ENCODE assay signal across 8 cellular contexts in the genomic region with DNA sequence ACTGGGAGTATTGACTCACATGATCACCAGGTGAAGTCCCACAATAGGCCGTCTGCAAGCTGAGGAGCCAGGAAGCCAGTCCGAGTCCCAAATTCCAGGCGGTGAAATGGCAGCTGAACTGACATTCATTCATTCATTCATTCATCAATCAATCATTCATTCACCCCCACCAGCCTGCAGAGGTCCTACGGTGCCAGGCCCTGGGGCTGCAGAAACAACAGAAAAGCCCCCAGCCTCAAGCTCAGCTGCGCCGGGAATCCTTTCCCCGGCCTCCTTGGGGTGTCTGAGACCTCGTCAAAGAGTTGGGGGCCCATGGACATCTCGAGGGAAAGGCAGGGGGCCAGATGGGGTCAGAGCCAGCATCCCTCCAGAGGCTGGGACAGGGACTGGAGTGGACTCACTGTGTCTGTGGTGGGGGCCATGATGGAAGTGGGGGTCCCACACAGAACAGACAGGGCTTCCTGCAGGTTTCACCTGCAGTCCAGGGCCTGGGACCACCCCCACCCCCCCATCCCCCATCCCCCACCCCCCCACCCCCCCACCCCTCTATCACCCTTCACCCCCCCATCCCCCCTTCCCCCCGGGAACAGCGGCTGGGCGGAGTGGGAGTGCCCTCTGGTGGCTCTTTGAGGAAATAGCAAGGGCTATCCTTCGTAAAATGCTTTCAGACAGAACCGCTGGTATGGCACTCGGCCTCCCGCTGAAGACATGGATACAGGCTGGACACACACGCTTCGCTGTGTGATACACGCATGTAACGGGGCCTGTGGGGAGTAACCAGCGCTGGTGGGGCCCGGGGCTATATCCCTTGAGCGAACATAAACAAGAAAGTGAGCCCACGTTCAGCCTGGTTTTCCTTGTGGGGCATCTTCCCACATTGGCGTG. TPM values are rescaled to one million over a fixed set of nuclear protein-coding genes. Genes with fewer than 3 reads are reported as not detected.
DNase-seq lines count a peak whose midpoint lies in the region; ATAC-seq and TF ChIP-seq lines count a peak whose summit lies in the region.

No MANE protein-coding gene starts in this region.

- peaks cover 15% of the 10 kb centered on the region for H3K27me3 Mint-ChIP-seq in GM23338 (ENCODE audit: insufficient read depth, low read depth, poor library complexity)
- peaks cover 5% of the 10 kb centered on the region for H3K27me3 Mint-ChIP-seq in activated naive CD8-positive, alpha-beta T cell treated with anti-CD3 and anti-CD28 coated beads, Interleukin-2, amount 50 U/mL, for 24 hours

- WGBS in heart right ventricle, 2 donors: 30 to 31% methylated on average over 22 to 24 of the region's 25 CpGs

- H3K9me2 ChIP-seq in GM23338 (ENCODE audit: insufficient read depth): no peaks in the 10 kb centered on the region

- H3F3A ChIP-seq in GM23338 (replicated peaks; ENCODE audit: low read depth): no peaks in the 10 kb centered on the region; the same call in 1 of the 2 replicates

- H3K27ac Mint-ChIP-seq in GM23338: no peak overlapping the region
- H3K27ac Mint-ChIP-seq in activated naive CD8-positive, alpha-beta T cell treated with anti-CD3 and anti-CD28 coated beads, Interleukin-2, amount 50 U/mL, for 24 hours: no peak overlapping the region

- H3K36me3 ChIP-seq in GM23338 (ENCODE audit: insufficient read depth) (no peaks in the 10 kb centered on the region), RWPE2 (ENCODE audit: low read depth) (no peaks in the 10 kb centered on the region), heart right ventricle (no peaks in the 10 kb centered on the region)

- no peaks in the 10 kb centered on the region for H3K4me1 ChIP-seq in GM23338 (ENCODE audit: insufficient read depth)
- H3K4me1 ChIP-seq in RWPE2 (ENCODE audit: insufficient read depth, poor library complexity, severe bottlenecking): peaks cover 4% of the 10 kb centered on the region
- peaks cover 0 to 16% (median 8%) of the 10 kb centered on the region in 9 donors for H3K4me1 ChIP-seq in heart right ventricle

- H3K36me3 Mint-ChIP-seq in GM23338 (ENCODE audit: low read depth): peaks cover 3% of the 10 kb centered on the region; the same call in 1 of the 3 replicates
- no peaks in the 10 kb centered on the region for H3K36me3 Mint-ChIP-seq in activated naive CD8-positive, alpha-beta T cell treated with anti-CD3 and anti-CD28 coated beads, Interleukin-2, amount 50 U/mL, for 24 hours (ENCODE audit: low read depth)

- TF ChIP-seq CTCF in GM23338 (conservative IDR thresholded peaks at IDR 0.05; ENCODE audit: low read depth in 2 of 2): peak; percentile 50 to 81
- TF ChIP-seq CTCF in RWPE2 (IDR thresholded peaks at IDR 0.05; ENCODE audit: poor library complexity, severe bottlenecking): peak; percentile 59
- peak; percentile 49 to 72 (median 63) for TF ChIP-seq CTCF in heart right ventricle (IDR thresholded peaks at IDR 0.05)

- ATAC-seq in GM23338 (peak; percentile 57), RWPE2 (ENCODE audit: low read depth) (peak; percentile 42; the same call in 2 of the 3 replicates), heart right ventricle (peak; percentile 18 to 62 (median 42)), sciatic nerve (peak; percentile 74), GM21381 (IDR thresholded peaks at IDR 0.05; ENCODE audit: unreplicated experiment) (no peak), HG02623 (IDR thresholded peaks at IDR 0.05; ENCODE audit: unreplicated experiment) (no peak)
- no peak for ATAC-seq in activated naive CD8-positive, alpha-beta T cell treated with anti-CD3 and anti-CD28 coated beads, Interleukin-2, amount 50 U/mL, for 24 hours

- peaks cover 3% of the 10 kb centered on the region; the same call in 1 of the 3 replicates for H3K9me3 Mint-ChIP-seq in GM23338
- H3K9me3 Mint-ChIP-seq in activated naive CD8-positive, alpha-beta T cell treated with anti-CD3 and anti-CD28 coated beads, Interleukin-2, amount 50 U/mL, for 24 hours: no peaks in the 10 kb centered on the region

- 0 out of 2 replicates have a peak, but pooled peaks cover 3% of the 10 kb centered on the region for H4K20me1 ChIP-seq in GM23338 (replicated peaks; ENCODE audit: insufficient read depth)

- H2AFZ ChIP-seq in GM23338: no peak overlapping the region

- H3K4me3 ChIP-seq in GM23338 (peak overlapping the region; percentile 34; the same call in 1 of the 2 replicates), RWPE2 (ENCODE audit: severe bottlenecking) (peak overlapping the region; percentile 14), heart right ventricle (peak overlapping the region in 6 of 10 donors; percentile 14 to 38 (median 34))

- peaks cover 7% of the 10 kb centered on the region for H3K4me1 Mint-ChIP-seq in GM23338
- H3K4me1 Mint-ChIP-seq in activated naive CD8-positive, alpha-beta T cell treated with anti-CD3 and anti-CD28 coated beads, Interleukin-2, amount 50 U/mL, for 24 hours: peaks cover 14% of the 10 kb centered on the region

- H3K9me3 ChIP-seq in RWPE2 (ENCODE audit: severe bottlenecking): no peaks in the 10 kb centered on the region
- H3K9me3 ChIP-seq in heart right ventricle: no peaks in the 10 kb centered on the region

- H3K4me2 ChIP-seq in GM23338: peak overlapping the region; percentile 73

- intact Hi-C loops in heart right ventricle (cut with DNase I): loop anchor here in 7 of 10 donors (2.0 to 10.0 kb wide), 3 partner anchors 114 to 119 kb away; no protein-coding TSS in a partner anchor
- intact Hi-C loops in sciatic nerve (cut with DNase I): no loop called here

- DNase-seq in Ammon's horn (ENCODE audit: low spot score) (peak; percentile 62), GM23338 (ENCODE audit: low spot score) (peak; percentile 74), RWPE2 (ENCODE audit: low spot score) (no peak), heart right ventricle (peak; percentile 34 to 36), sciatic nerve (ENCODE audit: low spot score) (no peak)
- DNase-seq in activated naive CD8-positive, alpha-beta T cell treated with anti-CD3 and anti-CD28 coated beads, Interleukin-2, amount 50 U/mL, for 24 hours: peak; percentile 56

- H3K4me3 Mint-ChIP-seq in GM23338: no peak overlapping the region
- H3K4me3 Mint-ChIP-seq in activated naive CD8-positive, alpha-beta T cell treated with anti-CD3 and anti-CD28 coated beads, Interleukin-2, amount 50 U/mL, for 24 hours: no peak overlapping the region

- H3K27me3 ChIP-seq in GM23338 (ENCODE audit: insufficient read depth) (no peaks in the 10 kb centered on the region), RWPE2 (ENCODE audit: insufficient read depth, poor library complexity, severe bottlenecking) (no peaks in the 10 kb centered on the region), heart right ventricle (peaks cover 0 to 20% (median 15%) of the 10 kb centered on the region in 7 donors)

- no peaks in the 10 kb centered on the region for H3K79me2 ChIP-seq in GM23338 (replicated peaks; ENCODE audit: insufficient read depth)

- H3K27ac ChIP-seq in GM23338 (ENCODE audit: low read depth) (no peak overlapping the region), RWPE2 (ENCODE audit: poor library complexity, severe bottlenecking) (no peak overlapping the region), heart right ventricle (no peak overlapping the region)

TF ChIP-seq in GM23338, 12 proteins besides CTCF, POLR2A, EP300 and RAD21:
- no peak for TF ChIP-seq ZNF331 (CRISPR knock-in tag; IDR thresholded peaks at IDR 0.05; ENCODE audit: low read depth)
- TF ChIP-seq, protein P1, sequence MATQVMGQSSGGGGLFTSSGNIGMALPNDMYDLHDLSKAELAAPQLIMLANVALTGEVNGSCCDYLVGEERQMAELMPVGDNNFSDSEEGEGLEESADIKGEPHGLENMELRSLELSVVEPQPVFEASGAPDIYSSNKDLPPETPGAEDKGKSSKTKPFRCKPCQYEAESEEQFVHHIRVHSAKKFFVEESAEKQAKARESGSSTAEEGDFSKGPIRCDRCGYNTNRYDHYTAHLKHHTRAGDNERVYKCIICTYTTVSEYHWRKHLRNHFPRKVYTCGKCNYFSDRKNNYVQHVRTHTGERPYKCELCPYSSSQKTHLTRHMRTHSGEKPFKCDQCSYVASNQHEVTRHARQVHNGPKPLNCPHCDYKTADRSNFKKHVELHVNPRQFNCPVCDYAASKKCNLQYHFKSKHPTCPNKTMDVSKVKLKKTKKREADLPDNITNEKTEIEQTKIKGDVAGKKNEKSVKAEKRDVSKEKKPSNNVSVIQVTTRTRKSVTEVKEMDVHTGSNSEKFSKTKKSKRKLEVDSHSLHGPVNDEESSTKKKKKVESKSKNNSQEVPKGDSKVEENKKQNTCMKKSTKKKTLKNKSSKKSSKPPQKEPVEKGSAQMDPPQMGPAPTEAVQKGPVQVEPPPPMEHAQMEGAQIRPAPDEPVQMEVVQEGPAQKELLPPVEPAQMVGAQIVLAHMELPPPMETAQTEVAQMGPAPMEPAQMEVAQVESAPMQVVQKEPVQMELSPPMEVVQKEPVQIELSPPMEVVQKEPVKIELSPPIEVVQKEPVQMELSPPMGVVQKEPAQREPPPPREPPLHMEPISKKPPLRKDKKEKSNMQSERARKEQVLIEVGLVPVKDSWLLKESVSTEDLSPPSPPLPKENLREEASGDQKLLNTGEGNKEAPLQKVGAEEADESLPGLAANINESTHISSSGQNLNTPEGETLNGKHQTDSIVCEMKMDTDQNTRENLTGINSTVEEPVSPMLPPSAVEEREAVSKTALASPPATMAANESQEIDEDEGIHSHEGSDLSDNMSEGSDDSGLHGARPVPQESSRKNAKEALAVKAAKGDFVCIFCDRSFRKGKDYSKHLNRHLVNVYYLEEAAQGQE (IDR thresholded peaks at IDR 0.05; ENCODE audit: unreplicated experiment): peak; percentile 39
TF ChIP-seq in GM23338: peak in this region for 1.

RNA-seq across cellular contexts. Expression of a gene that starts 8.5 kb away (rescaled TPM):
- 25.2 and 30.0 TPM in 2 replicates for total RNA-seq in GM23338 (2014; rRNA removed; shearing (Covaris generic))
- polyA plus RNA-seq in GM23338 (2016; fragmentation: Nextera tagmentation; extraction: Ambion mirVana): 40.1 and 40.7 TPM in 2 replicates
- total RNA-seq in heart right ventricle: 10 to 100 TPM; 18.3 to 28.7 (median 22.0) TPM
- polyA plus RNA-seq in heart right ventricle: 10 to 100 TPM; 18.4 to 22.7 TPM
- 46.9 TPM for total RNA-seq in sciatic nerve

Comparison
In these comparisons a context has a peak if more than half of its experiments do, and no peak if none do; other contexts are left out.
1. DNase-seq: peak in Ammon's horn (single experiment), GM23338 (single experiment), activated naive CD8-positive, alpha-beta T cell treated with anti-CD3 and anti-CD28 coated beads, Interleukin-2, amount 50 U/mL, for 24 hours (single experiment) and heart right ventricle (2 of 2); none in RWPE2 (single experiment) and sciatic nerve (single experiment).
2. ATAC-seq: peak in GM23338 (single experiment), RWPE2 (single experiment), heart right ventricle (8 of 8) and sciatic nerve (single experiment); none in activated naive CD8-positive, alpha-beta T cell treated with anti-CD3 and anti-CD28 coated beads, Interleukin-2, amount 50 U/mL, for 24 hours (single experiment), GM21381 (single experiment) and HG02623 (single experiment).
3. Peak in every context shown above with its lines, with median percentiles within 50 percentile points of each other: H3K4me3 ChIP-seq and CTCF ChIP-seq.